19 cellular contexts compared by ENCODE assay signal in genomic region chr11:44561275-44561781, GRCh38. TPM values are rescaled to one million over a fixed set of nuclear protein-coding genes. Genes with fewer than 3 reads are reported as not detected.
DNase-seq lines count a peak whose midpoint lies in the region; ATAC-seq, FAIRE-seq and TF ChIP-seq lines count a peak whose summit lies in the region.
"Had no signal": no experiment of that assay in that cellular context is flagged by ENCODE, and none has a peak within 500 bp of the region (broad histone marks: within the 10 kb centered on the region; RNA-seq: fewer than 3 reads in every experiment).

No MANE protein-coding gene starts in this region.

- no peak for FAIRE-seq in bronchial epithelial cell (lab: Jason Lieb, UNC)
- no peak for FAIRE-seq in small intestine (lab: Jason Lieb, UNC)

- intact Hi-C loops in activated CD8-positive, alpha-beta T cell treated with anti-CD3 and anti-CD28 coated beads for 36 hours (cut with micrococcal nuclease), result no loop called here

- CTCF ChIA-PET in activated CD8-positive, alpha-beta T cell treated with anti-CD3 and anti-CD28 coated beads for 36 hours (lab: Charles Lee), result interaction anchor here (1.0 to 13.8 kb wide), 4 partner anchors 11 to 350 kb away, joined by 3 to 307 read pairs (median 4); no protein-coding TSS in a partner anchor
- CTCF ChIA-PET in activated CD8-positive, alpha-beta T cell treated with anti-CD3 and anti-CD28 coated beads, Interleukin-2, amount 10 ng/mL, durations not matched to agents 7 days and 5 days (lab: Charles Lee), result interaction anchor here (1.1 to 8.1 kb wide), 2 partner anchors 10 to 53 kb away, joined by 3 to 334 read pairs; no protein-coding TSS in a partner anchor

- H3K27ac Mint-ChIP-seq in activated CD8-positive, alpha-beta T cell treated with anti-CD3 and anti-CD28 coated beads for 36 hours, result no peak overlapping the region
- no peak overlapping the region for H3K27ac Mint-ChIP-seq in activated CD8-positive, alpha-beta T cell treated with anti-CD3 and anti-CD28 coated beads, Interleukin-2, amount 10 ng/mL, durations not matched to agents 7 days and 5 days
- H3K27ac Mint-ChIP-seq: activated CD4-positive, alpha-beta memory T cell treated with anti-CD3 and anti-CD28 coated beads, Interleukin-2, amount 10 ng/mL, durations not matched to agents 7 days and 5 days had no signal

- peaks cover 0 to 4% of the 10 kb centered on the region in 2 donors for H3K4me1 ChIP-seq in small intestine (ENCODE audit: control insufficient read depth in 2 of 2, insufficient read depth in 1 of 2, low read depth in 1 of 2, low read length in 1 of 2)

- no peak overlapping the region for H3K4me3 Mint-ChIP-seq in activated CD8-positive, alpha-beta T cell treated with anti-CD3 and anti-CD28 coated beads for 36 hours
- H3K4me3 Mint-ChIP-seq in activated CD8-positive, alpha-beta T cell treated with anti-CD3 and anti-CD28 coated beads, Interleukin-2, amount 10 ng/mL, durations not matched to agents 7 days and 5 days, result no peak overlapping the region
- H3K4me3 Mint-ChIP-seq: activated CD4-positive, alpha-beta memory T cell treated with anti-CD3 and anti-CD28 coated beads, Interleukin-2, amount 10 ng/mL, durations not matched to agents 7 days and 5 days; naive thymus-derived CD8-positive, alpha-beta T cell; T-cell had no signal

- POLR2A ChIA-PET in activated CD8-positive, alpha-beta T cell treated with anti-CD3 and anti-CD28 coated beads for 36 hours (lab: Charles Lee), result interaction anchor here (1.4 to 1.6 kb wide), 2 partner anchors 17 to 51 kb away, joined by 3 to 4 read pairs; no protein-coding TSS in a partner anchor
- POLR2A ChIA-PET in activated CD8-positive, alpha-beta T cell treated with anti-CD3 and anti-CD28 coated beads, Interleukin-2, amount 10 ng/mL, durations not matched to agents 7 days and 5 days (lab: Charles Lee), result interaction anchor here (2.6 kb wide), 1 partner anchor 51 kb away, joined by 10 read pairs; no protein-coding TSS in a partner anchor

- no peak overlapping the region for H3K4me3 ChIP-seq in bronchial epithelial cell (ENCODE audit: low read depth, low read length)
- H3K4me3 ChIP-seq in small intestine (ENCODE audit: low read depth in 1 of 2, low read length in 2 of 2), result no peak overlapping the region
- H3K4me3 ChIP-seq: cardiac muscle cell, left ventricle myocardium inferior, uterus had no signal

- DNase-seq in activated CD8-positive, alpha-beta T cell treated with anti-CD3 and anti-CD28 coated beads for 36 hours, result peak; percentile 23
- no peak for DNase-seq in activated CD8-positive, alpha-beta T cell treated with anti-CD3 and anti-CD28 coated beads, Interleukin-2, amount 10 ng/mL, durations not matched to agents 7 days and 5 days
- DNase-seq in NCI-H2029 (lab: John Stamatoyannopoulos, UW) (peak; percentile 54), bronchial epithelial cell (ENCODE audit: low read depth) (peak; percentile 89), small intestine (peak; percentile 69), NOMO-1 treated with dmso at 0.1 percent for 144 hours (lab: John Stamatoyannopoulos, UW; ENCODE audit: unreplicated experiment) (no peak)
- DNase-seq in stimulated activated CD4-positive, alpha-beta T cell treated with anti-CD3 and anti-CD28 coated beads, Interleukin-15, amount 100 ng/mL, for 24 hours, result no peak
- DNase-seq in activated CD4-positive, alpha-beta T cell treated with anti-CD3 and anti-CD28 coated beads, Interleukin-2, amount 50 U/mL, for 4 hours, result no peak
- DNase-seq: activated CD4-positive, alpha-beta memory T cell treated with anti-CD3 and anti-CD28 coated beads, Interleukin-2, amount 10 ng/mL, durations not matched to agents 7 days and 5 days; activated effector memory CD4-positive, alpha-beta T cell treated with anti-CD3 and anti-CD28 coated beads, Interleukin-2, amount 50 U/mL, for 16 hours; hippocampal formation; left ventricle myocardium inferior; naive thymus-derived CD8-positive, alpha-beta T cell; NCI-H2171; stimulated activated CD4-positive, alpha-beta T cell treated with anti-CD3 and anti-CD28 coated beads, Interleukin-4, amount 100 ng/mL, for 24 hours; stimulated activated naive B cell treated with anti-CD40 and anti-IgM and Interleukin-4, amounts not matched to agents 10 μg/mL and 1 μg/mL and 100 μg/mL, for 72 hours; T-cell; uterus had no signal

- no peaks in the 10 kb centered on the region for H3K27me3 ChIP-seq in bronchial epithelial cell (ENCODE audit: control insufficient read depth, insufficient read depth, low read length)
- H3K27me3 ChIP-seq in small intestine (ENCODE audit: control insufficient read depth in 2 of 2, insufficient read depth in 2 of 2, low read length in 2 of 2), result no peaks in the 10 kb centered on the region
- H3K27me3 ChIP-seq: cardiac muscle cell, uterus had no signal

- H3K4me1 Mint-ChIP-seq in activated CD8-positive, alpha-beta T cell treated with anti-CD3 and anti-CD28 coated beads for 36 hours (ENCODE audit: low read depth), result peaks cover 38% of the 10 kb centered on the region
- H3K4me1 Mint-ChIP-seq in activated CD8-positive, alpha-beta T cell treated with anti-CD3 and anti-CD28 coated beads, Interleukin-2, amount 10 ng/mL, durations not matched to agents 7 days and 5 days (ENCODE audit: low read depth), result peaks cover 59% of the 10 kb centered on the region

- H3K9me3 Mint-ChIP-seq in activated CD8-positive, alpha-beta T cell treated with anti-CD3 and anti-CD28 coated beads for 36 hours, result no peaks in the 10 kb centered on the region
- no peaks in the 10 kb centered on the region for H3K9me3 Mint-ChIP-seq in activated CD8-positive, alpha-beta T cell treated with anti-CD3 and anti-CD28 coated beads, Interleukin-2, amount 10 ng/mL, durations not matched to agents 7 days and 5 days (ENCODE audit: insufficient read depth)
- H3K9me3 Mint-ChIP-seq: activated CD4-positive, alpha-beta memory T cell treated with anti-CD3 and anti-CD28 coated beads, Interleukin-2, amount 10 ng/mL, durations not matched to agents 7 days and 5 days; naive thymus-derived CD8-positive, alpha-beta T cell; stimulated activated naive B cell treated with anti-CD40 and anti-IgM and Interleukin-4, amounts not matched to agents 10 μg/mL and 1 μg/mL and 100 μg/mL, for 72 hours; T-cell had no signal

- 84 to 91% (median 89%) methylated on average over 3 of the region's 3 CpGs for WGBS in small intestine, 3 donors

- H3K36me3 Mint-ChIP-seq in activated CD8-positive, alpha-beta T cell treated with anti-CD3 and anti-CD28 coated beads for 36 hours (ENCODE audit: low read depth), result peaks cover 9% of the 10 kb centered on the region
- H3K36me3 Mint-ChIP-seq in activated CD8-positive, alpha-beta T cell treated with anti-CD3 and anti-CD28 coated beads, Interleukin-2, amount 10 ng/mL, durations not matched to agents 7 days and 5 days (ENCODE audit: low read depth), result no peaks in the 10 kb centered on the region
- H3K36me3 Mint-ChIP-seq: naive thymus-derived CD8-positive, alpha-beta T cell; T-cell had no signal

- H3K27ac ChIP-seq in small intestine (ENCODE audit: low read depth in 1 of 2, low read length in 1 of 2), result no peak overlapping the region
- H3K27ac ChIP-seq: cardiac muscle cell, left ventricle myocardium inferior, uterus had no signal

- H3K9me3 ChIP-seq in small intestine (ENCODE audit: control insufficient read depth, low read depth), result no peaks in the 10 kb centered on the region
- H3K9me3 ChIP-seq: left ventricle myocardium inferior, uterus had no signal

- no peaks in the 10 kb centered on the region for H3K36me3 ChIP-seq in bronchial epithelial cell (ENCODE audit: control insufficient read depth, insufficient read depth, low read length)
- H3K36me3 ChIP-seq in small intestine (ENCODE audit: control insufficient read depth in 2 of 2, insufficient read depth in 2 of 2, low read length in 2 of 2), result no peaks in the 10 kb centered on the region
- H3K36me3 ChIP-seq: cardiac muscle cell, left ventricle myocardium inferior, uterus had no signal

- no peak for ATAC-seq in activated CD8-positive, alpha-beta T cell treated with anti-CD3 and anti-CD28 coated beads for 36 hours
- no peak for ATAC-seq in activated CD8-positive, alpha-beta T cell treated with anti-CD3 and anti-CD28 coated beads, Interleukin-2, amount 10 ng/mL, durations not matched to agents 7 days and 5 days
- ATAC-seq: naive thymus-derived CD8-positive, alpha-beta T cell; stimulated activated naive B cell treated with anti-CD40 and anti-IgM and Interleukin-4, amounts not matched to agents 10 μg/mL and 1 μg/mL and 100 μg/mL, for 72 hours; T-cell had no signal

- H3K27me3 Mint-ChIP-seq in activated CD8-positive, alpha-beta T cell treated with anti-CD3 and anti-CD28 coated beads for 36 hours, result no peaks in the 10 kb centered on the region
- H3K27me3 Mint-ChIP-seq in activated CD8-positive, alpha-beta T cell treated with anti-CD3 and anti-CD28 coated beads, Interleukin-2, amount 10 ng/mL, durations not matched to agents 7 days and 5 days (ENCODE audit: low read depth), result no peaks in the 10 kb centered on the region
- H3K27me3 Mint-ChIP-seq: activated CD4-positive, alpha-beta memory T cell treated with anti-CD3 and anti-CD28 coated beads, Interleukin-2, amount 10 ng/mL, durations not matched to agents 7 days and 5 days; naive thymus-derived CD8-positive, alpha-beta T cell; stimulated activated naive B cell treated with anti-CD40 and anti-IgM and Interleukin-4, amounts not matched to agents 10 μg/mL and 1 μg/mL and 100 μg/mL, for 72 hours; T-cell had no signal

- TF ChIP-seq CTCF in activated CD8-positive, alpha-beta T cell treated with anti-CD3 and anti-CD28 coated beads for 36 hours (IDR thresholded peaks at IDR 0.05), result no peak
- TF ChIP-seq CTCF in bronchial epithelial cell (IDR thresholded peaks at IDR 0.05; ENCODE audit: insufficient read depth, low read length, severe bottlenecking), result no peak

RNA-seq across cellular contexts. Expression of gene CD82, which starts 4.1 kb away (rescaled TPM):
- total RNA-seq in activated CD8-positive, alpha-beta T cell treated with anti-CD3 and anti-CD28 coated beads for 36 hours, result 100 to 1,000 TPM; 289 to 319 TPM
- 10 to 100 TPM; 68.2 to 72.9 TPM for total RNA-seq in activated CD8-positive, alpha-beta T cell treated with anti-CD3 and anti-CD28 coated beads, Interleukin-2, amount 10 ng/mL, durations not matched to agents 7 days and 5 days
- 48.7 and 84.9 TPM in 2 replicates for total RNA-seq in bronchial epithelial cell
- polyA plus RNA-seq in small intestine, result 10 to 100 TPM; 24.2 to 89.2 (median 50.5) TPM

Comparison
In these comparisons a context has a peak if more than half of its experiments do, and no peak if none do; other contexts are left out.
1. DNase-seq: peak in activated CD8-positive, alpha-beta T cell treated with anti-CD3 and anti-CD28 coated beads for 36 hours (single experiment), NCI-H2029 (single experiment), bronchial epithelial cell (single experiment) and small intestine (single experiment); none in activated CD8-positive, alpha-beta T cell treated with anti-CD3 and anti-CD28 coated beads, Interleukin-2, amount 10 ng/mL, durations not matched to agents 7 days and 5 days (single experiment), stimulated activated CD4-positive, alpha-beta T cell treated with anti-CD3 and anti-CD28 coated beads, Interleukin-15, amount 100 ng/mL, for 24 hours (single experiment), NOMO-1 treated with dmso at 0.1 percent for 144 hours (single experiment) and activated CD4-positive, alpha-beta T cell treated with anti-CD3 and anti-CD28 coated beads, Interleukin-2, amount 50 U/mL, for 4 hours (0 of 2).